29 cellular contexts compared by ENCODE assay signal in genomic region chr1:203619091-203619780, GRCh38.
"Had no signal": no experiment of that assay in that cellular context is flagged by ENCODE, and none has a peak within 500 bp of the region (broad histone marks: within the 10 kb centered on the region; RNA-seq: fewer than 3 reads in every experiment).

No MANE protein-coding gene starts in this region.

- ATAC-seq: esophagus mucosa; gastrocnemius medialis; left cardiac atrium; left lung; mucosa of descending colon; right cardiac atrium; stimulated activated effector memory CD8-positive, alpha-beta T cell treated with anti-CD3 and anti-CD28 coated beads, Interleukin-12 subunit alpha, Interleukin-12 subunit beta, amount 100 ng/mL, for 72 hours; upper lobe of right lung had no signal

- H3K36me3 Mint-ChIP-seq: mesothelial cell of epicardium; naive B cell; stimulated activated effector memory CD8-positive, alpha-beta T cell treated with anti-CD3 and anti-CD28 coated beads, Interleukin-12 subunit alpha, Interleukin-12 subunit beta, amount 100 ng/mL, for 72 hours had no signal

- H3K9me3 Mint-ChIP-seq: dendritic cell treated with granulocyte-macrophage colony-stimulating factor and Interleukin-4, amounts not matched to agents 40 ng/mL and 50 ng/mL, for 4 days; endodermal cell; mesothelial cell of epicardium; naive B cell; neural crest cell; stimulated activated effector memory CD8-positive, alpha-beta T cell treated with anti-CD3 and anti-CD28 coated beads, Interleukin-12 subunit alpha, Interleukin-12 subunit beta, amount 100 ng/mL, for 72 hours had no signal

- H3K27me3 Mint-ChIP-seq: naive B cell had no signal

- H3K4me3 ChIP-seq: colonic mucosa, gastrocnemius medialis, left lung, mucosa of descending colon, prostate gland, sigmoid colon, testis, tibial artery, upper lobe of right lung, uterus had no signal

- H3K9ac ChIP-seq: parathyroid adenoma had no signal

- H3K27me3 ChIP-seq: colonic mucosa, gastrocnemius medialis, left lung, sigmoid colon, testis, tibial artery, upper lobe of right lung, uterus had no signal

- H3K36me3 ChIP-seq: colonic mucosa, gastrocnemius medialis, left lung, prostate gland, sigmoid colon, tibial artery, upper lobe of right lung, uterus had no signal

- H3K4me3 Mint-ChIP-seq: dendritic cell treated with granulocyte-macrophage colony-stimulating factor and Interleukin-4, amounts not matched to agents 40 ng/mL and 50 ng/mL, for 4 days; endodermal cell; mesothelial cell of epicardium; naive B cell; neural crest cell; stimulated activated effector memory CD8-positive, alpha-beta T cell treated with anti-CD3 and anti-CD28 coated beads, Interleukin-12 subunit alpha, Interleukin-12 subunit beta, amount 100 ng/mL, for 72 hours had no signal

- DNase-seq: colonic mucosa; effector CD8-positive, alpha-beta T cell; endodermal cell; foreskin fibroblast; gastrocnemius medialis; head of caudate nucleus; left cardiac atrium; left lung; mesenchymal stem cell; mucosa of descending colon; naive B cell; right cardiac atrium; sigmoid colon; stimulated activated CD4-positive, alpha-beta T cell treated with anti-CD3 and anti-CD28 coated beads, Interleukin-2, amount 100 ng/mL, for 24 hours; stimulated activated CD4-positive, alpha-beta T cell treated with anti-CD3 and anti-CD28 coated beads, Interleukin-4, amount 100 ng/mL, for 24 hours; stimulated activated naive CD4-positive, alpha-beta T cell treated with Interleukin-2 at 50 U/mL for 16 hours; substantia nigra; testis; tibial artery; upper lobe of right lung; uterus had no signal

- H3K4me1 ChIP-seq: colonic mucosa, left lung, parathyroid adenoma, prostate gland, sigmoid colon, testis, tibial artery, upper lobe of right lung, uterus had no signal

- H3K9me3 ChIP-seq: colonic mucosa, gastrocnemius medialis, left lung, mucosa of descending colon, prostate gland, sigmoid colon, testis, tibial artery, upper lobe of right lung, uterus had no signal

- H2AFZ ChIP-seq: parathyroid adenoma had no signal

- H3K27ac ChIP-seq: colonic mucosa, epithelial cell of prostate, gastrocnemius medialis, left lung, parathyroid adenoma, prostate gland, sigmoid colon, testis, tibial artery, upper lobe of right lung, uterus had no signal

- H3K4me1 Mint-ChIP-seq: naive B cell had no signal

- H3K27ac Mint-ChIP-seq: dendritic cell treated with granulocyte-macrophage colony-stimulating factor and Interleukin-4, amounts not matched to agents 40 ng/mL and 50 ng/mL, for 4 days; endodermal cell; mesothelial cell of epicardium; stimulated activated effector memory CD8-positive, alpha-beta T cell treated with anti-CD3 and anti-CD28 coated beads, Interleukin-12 subunit alpha, Interleukin-12 subunit beta, amount 100 ng/mL, for 72 hours had no signal
